Comparison of ENCODE assay signal across 2 cellular contexts in the genomic region with DNA sequence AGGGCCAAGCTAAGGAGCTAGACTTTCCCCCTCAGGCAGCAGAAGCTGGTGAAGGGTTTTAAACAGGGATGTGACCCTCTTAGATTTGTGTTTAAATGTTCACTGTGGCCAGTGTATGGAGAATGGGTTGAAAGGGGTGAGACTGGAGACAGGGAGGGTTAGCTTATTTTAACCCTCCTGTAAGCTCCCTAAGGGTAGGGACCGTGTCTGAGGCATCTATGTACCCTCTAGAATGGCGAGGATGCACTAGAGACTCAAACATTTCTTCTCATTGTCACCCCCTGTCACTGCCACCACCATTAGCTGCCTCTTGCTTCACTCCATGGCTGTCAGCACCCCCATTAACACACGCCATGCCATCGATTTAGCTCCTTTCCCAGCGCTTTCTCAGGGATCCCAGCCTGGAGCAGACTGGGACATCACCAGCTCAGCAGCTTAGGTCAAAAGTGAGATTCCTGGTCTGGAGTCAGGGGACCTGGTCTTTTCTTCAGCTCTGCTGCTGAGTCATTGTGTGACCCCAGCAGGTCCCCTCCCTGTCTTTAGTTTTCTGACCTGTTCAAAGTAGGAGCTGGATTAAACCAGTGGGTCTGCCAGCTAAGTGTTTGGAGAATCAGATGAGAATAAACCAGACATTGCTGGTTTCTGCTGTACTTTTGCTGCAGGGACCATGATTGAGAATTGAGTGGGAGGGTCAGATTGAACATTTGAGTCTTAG.
A peak's percentile ranks its signal among the peaks of the same experiment; 100 is the strongest.
TF ChIP-seq lines count a peak whose summit lies in the region.

No MANE protein-coding gene starts in this region.

TF ChIP-seq in K562, 482 proteins besides CTCF, POLR2A, EP300 and RAD21:
- TF ChIP-seq ZNF316 (IDR thresholded peaks at IDR 0.05) (0 out of 2 replicates have a peak, but pooled peaks have one; percentile 17), NFE2 (IDR thresholded peaks at IDR 0.05; ENCODE audit: low read depth) (peak; percentile 69), ZNF133 (CRISPR knock-in tag; IDR thresholded peaks at IDR 0.05) (no peak), ZNF274 (IDR thresholded peaks at IDR 0.05; ENCODE audit: borderline replicate concordance, low read depth, low read length) (no peak)

TF ChIP-seq in HepG2, 621 proteins besides CTCF, POLR2A, EP300 and RAD21 (continues in another document):
- peak; percentile 36; the same call in 1 of the 2 replicates for TF ChIP-seq MAFG (CRISPR knock-in tag; IDR thresholded peaks at IDR 0.05)
- TF ChIP-seq NR2F6 (IDR thresholded peaks at IDR 0.05): no peak
- 0 out of 2 replicates have a peak, but pooled peaks have one; percentile 18 for TF ChIP-seq NR2F6 (CRISPR knock-in tag; IDR thresholded peaks at IDR 0.05)
- no peak for TF ChIP-seq ZNF382 (CRISPR knock-in tag; IDR thresholded peaks at IDR 0.05; ENCODE audit: borderline replicate concordance)
- peak in 1 of 2 experiments; percentile 62; a peak in 1 of 4 replicates for TF ChIP-seq MAFK (conservative IDR thresholded peaks at IDR 0.05 in 1 of 2, IDR thresholded peaks at IDR 0.05 in 1 of 2; ENCODE audit: low read length in 2 of 2)
- no peak for TF ChIP-seq ELF3 (CRISPR knock-in tag; IDR thresholded peaks at IDR 0.05)
- TF ChIP-seq SRY (CRISPR knock-in tag; IDR thresholded peaks at IDR 0.05): 0 out of 2 replicates have a peak, but pooled peaks have one; percentile 10
- TF ChIP-seq ZNF12 (CRISPR knock-in tag; IDR thresholded peaks at IDR 0.05): no peak
- no peak for TF ChIP-seq HDAC2 (CRISPR knock-in tag; IDR thresholded peaks at IDR 0.05)
- TF ChIP-seq, protein P1, sequence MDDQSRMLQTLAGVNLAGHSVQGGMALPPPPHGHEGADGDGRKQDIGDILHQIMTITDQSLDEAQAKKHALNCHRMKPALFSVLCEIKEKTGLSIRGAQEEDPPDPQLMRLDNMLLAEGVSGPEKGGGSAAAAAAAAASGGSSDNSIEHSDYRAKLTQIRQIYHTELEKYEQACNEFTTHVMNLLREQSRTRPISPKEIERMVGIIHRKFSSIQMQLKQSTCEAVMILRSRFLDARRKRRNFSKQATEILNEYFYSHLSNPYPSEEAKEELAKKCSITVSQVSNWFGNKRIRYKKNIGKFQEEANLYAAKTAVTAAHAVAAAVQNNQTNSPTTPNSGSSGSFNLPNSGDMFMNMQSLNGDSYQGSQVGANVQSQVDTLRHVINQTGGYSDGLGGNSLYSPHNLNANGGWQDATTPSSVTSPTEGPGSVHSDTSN (CRISPR knock-in tag; IDR thresholded peaks at IDR 0.05; ENCODE audit: borderline replicate concordance): no peak
- TF ChIP-seq ZKSCAN5 (CRISPR knock-in tag; IDR thresholded peaks at IDR 0.05): 0 out of 2 replicates have a peak, but pooled peaks have one; percentile 51
- no peak for TF ChIP-seq DPF2 (CRISPR knock-in tag; IDR thresholded peaks at IDR 0.05; ENCODE audit: borderline replicate concordance, low read depth)
- peak; percentile 52; the same call in 1 of the 2 replicates for TF ChIP-seq SP4 (CRISPR knock-in tag; IDR thresholded peaks at IDR 0.05)
- no peak for TF ChIP-seq ZNF33A (CRISPR knock-in tag; IDR thresholded peaks at IDR 0.05; ENCODE audit: borderline replicate concordance)
- TF ChIP-seq, protein P2, sequence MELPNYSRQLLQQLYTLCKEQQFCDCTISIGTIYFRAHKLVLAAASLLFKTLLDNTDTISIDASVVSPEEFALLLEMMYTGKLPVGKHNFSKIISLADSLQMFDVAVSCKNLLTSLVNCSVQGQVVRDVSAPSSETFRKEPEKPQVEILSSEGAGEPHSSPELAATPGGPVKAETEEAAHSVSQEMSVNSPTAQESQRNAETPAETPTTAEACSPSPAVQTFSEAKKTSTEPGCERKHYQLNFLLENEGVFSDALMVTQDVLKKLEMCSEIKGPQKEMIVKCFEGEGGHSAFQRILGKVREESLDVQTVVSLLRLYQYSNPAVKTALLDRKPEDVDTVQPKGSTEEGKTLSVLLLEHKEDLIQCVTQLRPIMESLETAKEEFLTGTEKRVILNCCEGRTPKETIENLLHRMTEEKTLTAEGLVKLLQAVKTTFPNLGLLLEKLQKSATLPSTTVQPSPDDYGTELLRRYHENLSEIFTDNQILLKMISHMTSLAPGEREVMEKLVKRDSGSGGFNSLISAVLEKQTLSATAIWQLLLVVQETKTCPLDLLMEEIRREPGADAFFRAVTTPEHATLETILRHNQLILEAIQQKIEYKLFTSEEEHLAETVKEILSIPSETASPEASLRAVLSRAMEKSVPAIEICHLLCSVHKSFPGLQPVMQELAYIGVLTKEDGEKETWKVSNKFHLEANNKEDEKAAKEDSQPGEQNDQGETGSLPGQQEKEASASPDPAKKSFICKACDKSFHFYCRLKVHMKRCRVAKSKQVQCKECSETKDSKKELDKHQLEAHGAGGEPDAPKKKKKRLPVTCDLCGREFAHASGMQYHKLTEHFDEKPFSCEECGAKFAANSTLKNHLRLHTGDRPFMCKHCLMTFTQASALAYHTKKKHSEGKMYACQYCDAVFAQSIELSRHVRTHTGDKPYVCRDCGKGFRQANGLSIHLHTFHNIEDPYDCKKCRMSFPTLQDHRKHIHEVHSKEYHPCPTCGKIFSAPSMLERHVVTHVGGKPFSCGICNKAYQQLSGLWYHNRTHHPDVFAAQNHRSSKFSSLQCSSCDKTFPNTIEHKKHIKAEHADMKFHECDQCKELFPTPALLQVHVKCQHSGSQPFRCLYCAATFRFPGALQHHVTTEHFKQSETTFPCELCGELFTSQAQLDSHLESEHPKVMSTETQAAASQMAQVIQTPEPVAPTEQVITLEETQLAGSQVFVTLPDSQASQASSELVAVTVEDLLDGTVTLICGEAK (IDR thresholded peaks at IDR 0.05): no peak
- TF ChIP-seq, protein P2 (CRISPR knock-in tag; IDR thresholded peaks at IDR 0.05): no peak
- TF ChIP-seq, protein P3, sequence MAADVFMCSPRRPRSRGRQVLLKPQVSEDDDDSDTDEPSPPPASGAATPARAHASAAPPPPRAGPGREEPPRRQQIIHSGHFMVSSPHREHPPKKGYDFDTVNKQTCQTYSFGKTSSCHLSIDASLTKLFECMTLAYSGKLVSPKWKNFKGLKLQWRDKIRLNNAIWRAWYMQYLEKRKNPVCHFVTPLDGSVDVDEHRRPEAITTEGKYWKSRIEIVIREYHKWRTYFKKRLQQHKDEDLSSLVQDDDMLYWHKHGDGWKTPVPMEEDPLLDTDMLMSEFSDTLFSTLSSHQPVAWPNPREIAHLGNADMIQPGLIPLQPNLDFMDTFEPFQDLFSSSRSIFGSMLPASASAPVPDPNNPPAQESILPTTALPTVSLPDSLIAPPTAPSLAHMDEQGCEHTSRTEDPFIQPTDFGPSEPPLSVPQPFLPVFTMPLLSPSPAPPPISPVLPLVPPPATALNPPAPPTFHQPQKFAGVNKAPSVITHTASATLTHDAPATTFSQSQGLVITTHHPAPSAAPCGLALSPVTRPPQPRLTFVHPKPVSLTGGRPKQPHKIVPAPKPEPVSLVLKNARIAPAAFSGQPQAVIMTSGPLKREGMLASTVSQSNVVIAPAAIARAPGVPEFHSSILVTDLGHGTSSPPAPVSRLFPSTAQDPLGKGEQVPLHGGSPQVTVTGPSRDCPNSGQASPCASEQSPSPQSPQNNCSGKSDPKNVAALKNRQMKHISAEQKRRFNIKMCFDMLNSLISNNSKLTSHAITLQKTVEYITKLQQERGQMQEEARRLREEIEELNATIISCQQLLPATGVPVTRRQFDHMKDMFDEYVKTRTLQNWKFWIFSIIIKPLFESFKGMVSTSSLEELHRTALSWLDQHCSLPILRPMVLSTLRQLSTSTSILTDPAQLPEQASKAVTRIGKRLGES (CRISPR knock-in tag; IDR thresholded peaks at IDR 0.05; ENCODE audit: borderline replicate concordance): no peak
- TF ChIP-seq, protein P4, sequence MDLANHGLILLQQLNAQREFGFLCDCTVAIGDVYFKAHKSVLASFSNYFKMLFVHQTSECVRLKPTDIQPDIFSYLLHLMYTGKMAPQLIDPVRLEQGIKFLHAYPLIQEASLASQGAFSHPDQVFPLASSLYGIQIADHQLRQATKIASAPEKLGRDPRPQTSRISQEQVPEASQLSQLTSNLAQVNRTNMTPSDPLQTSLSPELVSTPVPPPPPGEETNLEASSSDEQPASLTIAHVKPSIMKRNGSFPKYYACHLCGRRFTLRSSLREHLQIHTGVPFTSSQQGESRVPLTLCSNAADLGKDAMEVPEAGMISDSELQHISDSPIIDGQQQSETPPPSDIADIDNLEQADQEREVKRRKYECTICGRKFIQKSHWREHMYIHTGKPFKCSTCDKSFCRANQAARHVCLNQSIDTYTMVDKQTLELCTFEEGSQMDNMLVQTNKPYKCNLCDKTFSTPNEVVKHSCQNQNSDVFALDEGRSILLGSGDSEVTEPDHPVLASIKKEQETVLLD (CRISPR knock-in tag; IDR thresholded peaks at IDR 0.05; ENCODE audit: low read depth): no peak
- peak; percentile 53 for TF ChIP-seq FOSL2 (CRISPR knock-in tag; IDR thresholded peaks at IDR 0.05)
- peak; percentile 89 for TF ChIP-seq NFE2L2 (IDR thresholded peaks at IDR 0.05; ENCODE audit: low read length)
- 0 out of 2 replicates have a peak, but pooled peaks have one; percentile 19 for TF ChIP-seq MAFF (IDR thresholded peaks at IDR 0.05; ENCODE audit: low read depth, low read length)
- 0 out of 2 replicates have a peak, but pooled peaks have one; percentile 25 for TF ChIP-seq ZNF598 (CRISPR knock-in tag; IDR thresholded peaks at IDR 0.05; ENCODE audit: borderline replicate concordance)
- peak; percentile 61; the same call in 1 of the 2 replicates for TF ChIP-seq ZBTB38 (CRISPR knock-in tag; IDR thresholded peaks at IDR 0.05)
- no peak for TF ChIP-seq KLF13 (CRISPR knock-in tag; IDR thresholded peaks at IDR 0.05)
- TF ChIP-seq, protein P5, sequence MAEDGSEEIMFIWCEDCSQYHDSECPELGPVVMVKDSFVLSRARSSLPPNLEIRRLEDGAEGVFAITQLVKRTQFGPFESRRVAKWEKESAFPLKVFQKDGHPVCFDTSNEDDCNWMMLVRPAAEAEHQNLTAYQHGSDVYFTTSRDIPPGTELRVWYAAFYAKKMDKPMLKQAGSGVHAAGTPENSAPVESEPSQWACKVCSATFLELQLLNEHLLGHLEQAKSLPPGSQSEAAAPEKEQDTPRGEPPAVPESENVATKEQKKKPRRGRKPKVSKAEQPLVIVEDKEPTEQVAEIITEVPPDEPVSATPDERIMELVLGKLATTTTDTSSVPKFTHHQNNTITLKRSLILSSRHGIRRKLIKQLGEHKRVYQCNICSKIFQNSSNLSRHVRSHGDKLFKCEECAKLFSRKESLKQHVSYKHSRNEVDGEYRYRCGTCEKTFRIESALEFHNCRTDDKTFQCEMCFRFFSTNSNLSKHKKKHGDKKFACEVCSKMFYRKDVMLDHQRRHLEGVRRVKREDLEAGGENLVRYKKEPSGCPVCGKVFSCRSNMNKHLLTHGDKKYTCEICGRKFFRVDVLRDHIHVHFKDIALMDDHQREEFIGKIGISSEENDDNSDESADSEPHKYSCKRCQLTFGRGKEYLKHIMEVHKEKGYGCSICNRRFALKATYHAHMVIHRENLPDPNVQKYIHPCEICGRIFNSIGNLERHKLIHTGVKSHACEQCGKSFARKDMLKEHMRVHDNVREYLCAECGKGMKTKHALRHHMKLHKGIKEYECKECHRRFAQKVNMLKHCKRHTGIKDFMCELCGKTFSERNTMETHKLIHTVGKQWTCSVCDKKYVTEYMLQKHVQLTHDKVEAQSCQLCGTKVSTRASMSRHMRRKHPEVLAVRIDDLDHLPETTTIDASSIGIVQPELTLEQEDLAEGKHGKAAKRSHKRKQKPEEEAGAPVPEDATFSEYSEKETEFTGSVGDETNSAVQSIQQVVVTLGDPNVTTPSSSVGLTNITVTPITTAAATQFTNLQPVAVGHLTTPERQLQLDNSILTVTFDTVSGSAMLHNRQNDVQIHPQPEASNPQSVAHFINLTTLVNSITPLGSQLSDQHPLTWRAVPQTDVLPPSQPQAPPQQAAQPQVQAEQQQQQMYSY (CRISPR knock-in tag; IDR thresholded peaks at IDR 0.05): peak; percentile 72; the same call in 1 of the 2 replicates
- TF ChIP-seq NFKBIZ (CRISPR knock-in tag; IDR thresholded peaks at IDR 0.05): no peak; the same call in 1 of the 2 replicates
- TF ChIP-seq NFE2 (CRISPR knock-in tag; IDR thresholded peaks at IDR 0.05): peak; percentile 47; the same call in 1 of the 2 replicates
- TF ChIP-seq ZNF543 (CRISPR knock-in tag; IDR thresholded peaks at IDR 0.05): no peak
- TF ChIP-seq SRSF4 (IDR thresholded peaks at IDR 0.05; ENCODE audit: low read depth, low read length, poor library complexity, severe bottlenecking): no peak
- TF ChIP-seq SYNCRIP (IDR thresholded peaks at IDR 0.05; ENCODE audit: insufficient read depth, low read depth, low read length): no peak
- TF ChIP-seq, protein P6, sequence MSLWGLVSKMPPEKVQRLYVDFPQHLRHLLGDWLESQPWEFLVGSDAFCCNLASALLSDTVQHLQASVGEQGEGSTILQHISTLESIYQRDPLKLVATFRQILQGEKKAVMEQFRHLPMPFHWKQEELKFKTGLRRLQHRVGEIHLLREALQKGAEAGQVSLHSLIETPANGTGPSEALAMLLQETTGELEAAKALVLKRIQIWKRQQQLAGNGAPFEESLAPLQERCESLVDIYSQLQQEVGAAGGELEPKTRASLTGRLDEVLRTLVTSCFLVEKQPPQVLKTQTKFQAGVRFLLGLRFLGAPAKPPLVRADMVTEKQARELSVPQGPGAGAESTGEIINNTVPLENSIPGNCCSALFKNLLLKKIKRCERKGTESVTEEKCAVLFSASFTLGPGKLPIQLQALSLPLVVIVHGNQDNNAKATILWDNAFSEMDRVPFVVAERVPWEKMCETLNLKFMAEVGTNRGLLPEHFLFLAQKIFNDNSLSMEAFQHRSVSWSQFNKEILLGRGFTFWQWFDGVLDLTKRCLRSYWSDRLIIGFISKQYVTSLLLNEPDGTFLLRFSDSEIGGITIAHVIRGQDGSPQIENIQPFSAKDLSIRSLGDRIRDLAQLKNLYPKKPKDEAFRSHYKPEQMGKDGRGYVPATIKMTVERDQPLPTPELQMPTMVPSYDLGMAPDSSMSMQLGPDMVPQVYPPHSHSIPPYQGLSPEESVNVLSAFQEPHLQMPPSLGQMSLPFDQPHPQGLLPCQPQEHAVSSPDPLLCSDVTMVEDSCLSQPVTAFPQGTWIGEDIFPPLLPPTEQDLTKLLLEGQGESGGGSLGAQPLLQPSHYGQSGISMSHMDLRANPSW (CRISPR knock-in tag; IDR thresholded peaks at IDR 0.05; ENCODE audit: borderline replicate concordance): no peak
- peak; percentile 66 for TF ChIP-seq ZNF883 (CRISPR knock-in tag; IDR thresholded peaks at IDR 0.05; ENCODE audit: not compliant biosample characterization)
